In the genomic region with DNA sequence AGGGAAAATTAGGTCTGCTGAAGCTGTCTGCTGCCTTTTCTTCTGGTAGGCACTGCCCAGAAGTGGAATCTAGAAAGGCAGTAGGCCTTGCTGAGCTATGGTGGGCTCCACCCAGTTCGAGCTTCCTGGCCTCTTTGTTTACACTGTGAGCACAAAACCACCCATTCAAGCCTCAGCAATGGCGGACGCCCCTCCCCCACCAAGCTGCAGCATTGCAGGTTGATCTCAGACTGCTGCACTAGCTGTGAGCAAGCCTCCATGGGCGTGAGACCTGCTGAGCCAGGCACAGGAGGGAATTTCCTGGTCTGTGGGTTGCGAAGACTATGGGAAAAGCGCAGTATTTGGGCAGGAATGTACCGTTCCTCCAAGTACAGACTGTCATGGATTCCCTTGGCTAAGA, we compare ENCODE assay signal across 1 cellular context.
TF ChIP-seq lines count a peak whose summit lies in the region.

No MANE protein-coding gene starts in this region.

TF ChIP-seq in HepG2, 621 proteins besides CTCF, POLR2A, EP300 and RAD21 (continued from another document and continues in another):
- TF ChIP-seq, protein P1, sequence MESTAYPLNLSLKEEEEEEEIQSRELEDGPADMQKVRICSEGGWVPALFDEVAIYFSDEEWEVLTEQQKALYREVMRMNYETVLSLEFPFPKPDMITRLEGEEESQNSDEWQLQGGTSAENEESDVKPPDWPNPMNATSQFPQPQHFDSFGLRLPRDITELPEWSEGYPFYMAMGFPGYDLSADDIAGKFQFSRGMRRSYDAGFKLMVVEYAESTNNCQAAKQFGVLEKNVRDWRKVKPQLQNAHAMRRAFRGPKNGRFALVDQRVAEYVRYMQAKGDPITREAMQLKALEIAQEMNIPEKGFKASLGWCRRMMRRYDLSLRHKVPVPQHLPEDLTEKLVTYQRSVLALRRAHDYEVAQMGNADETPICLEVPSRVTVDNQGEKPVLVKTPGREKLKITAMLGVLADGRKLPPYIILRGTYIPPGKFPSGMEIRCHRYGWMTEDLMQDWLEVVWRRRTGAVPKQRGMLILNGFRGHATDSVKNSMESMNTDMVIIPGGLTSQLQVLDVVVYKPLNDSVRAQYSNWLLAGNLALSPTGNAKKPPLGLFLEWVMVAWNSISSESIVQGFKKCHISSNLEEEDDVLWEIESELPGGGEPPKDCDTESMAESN (CRISPR knock-in tag; conservative IDR thresholded peaks at IDR 0.05) = no peak
- no peak for TF ChIP-seq U2AF2 (IDR thresholded peaks at IDR 0.05; ENCODE audit: low read depth, low read length)
- TF ChIP-seq, protein P2, sequence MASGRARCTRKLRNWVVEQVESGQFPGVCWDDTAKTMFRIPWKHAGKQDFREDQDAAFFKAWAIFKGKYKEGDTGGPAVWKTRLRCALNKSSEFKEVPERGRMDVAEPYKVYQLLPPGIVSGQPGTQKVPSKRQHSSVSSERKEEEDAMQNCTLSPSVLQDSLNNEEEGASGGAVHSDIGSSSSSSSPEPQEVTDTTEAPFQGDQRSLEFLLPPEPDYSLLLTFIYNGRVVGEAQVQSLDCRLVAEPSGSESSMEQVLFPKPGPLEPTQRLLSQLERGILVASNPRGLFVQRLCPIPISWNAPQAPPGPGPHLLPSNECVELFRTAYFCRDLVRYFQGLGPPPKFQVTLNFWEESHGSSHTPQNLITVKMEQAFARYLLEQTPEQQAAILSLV (CRISPR knock-in tag; IDR thresholded peaks at IDR 0.05; ENCODE audit: borderline replicate concordance) = no peak
- TF ChIP-seq, protein P3, sequence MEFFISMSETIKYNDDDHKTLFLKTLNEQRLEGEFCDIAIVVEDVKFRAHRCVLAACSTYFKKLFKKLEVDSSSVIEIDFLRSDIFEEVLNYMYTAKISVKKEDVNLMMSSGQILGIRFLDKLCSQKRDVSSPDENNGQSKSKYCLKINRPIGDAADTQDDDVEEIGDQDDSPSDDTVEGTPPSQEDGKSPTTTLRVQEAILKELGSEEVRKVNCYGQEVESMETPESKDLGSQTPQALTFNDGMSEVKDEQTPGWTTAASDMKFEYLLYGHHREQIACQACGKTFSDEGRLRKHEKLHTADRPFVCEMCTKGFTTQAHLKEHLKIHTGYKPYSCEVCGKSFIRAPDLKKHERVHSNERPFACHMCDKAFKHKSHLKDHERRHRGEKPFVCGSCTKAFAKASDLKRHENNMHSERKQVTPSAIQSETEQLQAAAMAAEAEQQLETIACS (CRISPR knock-in tag; IDR thresholded peaks at IDR 0.05) = peak; percentile 31; the same call in 1 of the 2 replicates
- no peak for TF ChIP-seq NONO (IDR thresholded peaks at IDR 0.05)
- peak; percentile 76 for TF ChIP-seq NONO (CRISPR knock-in tag; conservative IDR thresholded peaks at IDR 0.05)
- TF ChIP-seq THYN1 (CRISPR knock-in tag; IDR thresholded peaks at IDR 0.05; ENCODE audit: borderline replicate concordance, low read depth) = no peak
- TF ChIP-seq ZNF589 (CRISPR knock-in tag; conservative IDR thresholded peaks at IDR 0.05) = no peak
- no peak for TF ChIP-seq FOXP1 (IDR thresholded peaks at IDR 0.05)
- TF ChIP-seq FOXP1 (CRISPR knock-in tag; IDR thresholded peaks at IDR 0.05) = 0 out of 2 replicates have a peak, but pooled peaks have one; percentile 20
- TF ChIP-seq ZNF335 (CRISPR knock-in tag; IDR thresholded peaks at IDR 0.05) = no peak
- peak; percentile 43; the same call in 1 of the 2 replicates for TF ChIP-seq NFKB2 (CRISPR knock-in tag; IDR thresholded peaks at IDR 0.05; ENCODE audit: borderline replicate concordance)
- TF ChIP-seq POGZ (CRISPR knock-in tag; IDR thresholded peaks at IDR 0.05) = peak; percentile 91
- TF ChIP-seq PITX1 (CRISPR knock-in tag; IDR thresholded peaks at IDR 0.05) = peak; percentile 44; the same call in 1 of the 2 replicates
- peak; percentile 85 for TF ChIP-seq SALL1 (CRISPR knock-in tag; IDR thresholded peaks at IDR 0.05)
- TF ChIP-seq FOXO1 (CRISPR knock-in tag; IDR thresholded peaks at IDR 0.05) = peak; percentile 79
- TF ChIP-seq, protein P4, sequence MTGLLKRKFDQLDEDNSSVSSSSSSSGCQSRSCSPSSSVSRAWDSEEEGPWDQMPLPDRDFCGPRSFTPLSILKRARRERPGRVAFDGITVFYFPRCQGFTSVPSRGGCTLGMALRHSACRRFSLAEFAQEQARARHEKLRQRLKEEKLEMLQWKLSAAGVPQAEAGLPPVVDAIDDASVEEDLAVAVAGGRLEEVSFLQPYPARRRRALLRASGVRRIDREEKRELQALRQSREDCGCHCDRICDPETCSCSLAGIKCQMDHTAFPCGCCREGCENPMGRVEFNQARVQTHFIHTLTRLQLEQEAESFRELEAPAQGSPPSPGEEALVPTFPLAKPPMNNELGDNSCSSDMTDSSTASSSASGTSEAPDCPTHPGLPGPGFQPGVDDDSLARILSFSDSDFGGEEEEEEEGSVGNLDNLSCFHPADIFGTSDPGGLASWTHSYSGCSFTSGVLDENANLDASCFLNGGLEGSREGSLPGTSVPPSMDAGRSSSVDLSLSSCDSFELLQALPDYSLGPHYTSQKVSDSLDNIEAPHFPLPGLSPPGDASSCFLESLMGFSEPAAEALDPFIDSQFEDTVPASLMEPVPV (CRISPR knock-in tag; IDR thresholded peaks at IDR 0.05) = 0 out of 2 replicates have a peak, but pooled peaks have one; percentile 67
- TF ChIP-seq ZNF644 (CRISPR knock-in tag; IDR thresholded peaks at IDR 0.05; ENCODE audit: low read depth) = peak; percentile 61; the same call in 1 of the 2 replicates
- peak; percentile 30; the same call in 1 of the 2 replicates for TF ChIP-seq TAF1 (CRISPR knock-in tag; IDR thresholded peaks at IDR 0.05)
- TF ChIP-seq SP5 (CRISPR knock-in tag; IDR thresholded peaks at IDR 0.05; ENCODE audit: borderline replicate concordance, low read depth) = peak; percentile 76; the same call in 1 of the 2 replicates
- no peak for TF ChIP-seq ZNF224 (CRISPR knock-in tag; IDR thresholded peaks at IDR 0.05)
- TF ChIP-seq ZNF652 (CRISPR knock-in tag; IDR thresholded peaks at IDR 0.05; ENCODE audit: borderline replicate concordance, low read depth) = no peak
- TF ChIP-seq FOXA3 (CRISPR knock-in tag; IDR thresholded peaks at IDR 0.05) = peak; percentile 95
- TF ChIP-seq MIER3 (CRISPR knock-in tag; IDR thresholded peaks at IDR 0.05; ENCODE audit: borderline replicate concordance) = 0 out of 2 replicates have a peak, but pooled peaks have one; percentile 18
- TF ChIP-seq ZMYM3 (CRISPR knock-in tag; IDR thresholded peaks at IDR 0.05) = 0 out of 2 replicates have a peak, but pooled peaks have one; percentile 32
- TF ChIP-seq PAWR (CRISPR knock-in tag; IDR thresholded peaks at IDR 0.05; ENCODE audit: borderline replicate concordance) = no peak
- 0 out of 2 replicates have a peak, but pooled peaks have one; percentile 34 for TF ChIP-seq DPF2 (CRISPR knock-in tag; IDR thresholded peaks at IDR 0.05; ENCODE audit: borderline replicate concordance, low read depth)
- TF ChIP-seq PAF1 (CRISPR knock-in tag; IDR thresholded peaks at IDR 0.05) = no peak
- no peak for TF ChIP-seq NFIC (IDR thresholded peaks at IDR 0.05; ENCODE audit: low read length)
- TF ChIP-seq ZBTB34 (CRISPR knock-in tag; IDR thresholded peaks at IDR 0.05) = peak; percentile 46; the same call in 1 of the 2 replicates
- TF ChIP-seq ZNF143 (CRISPR knock-in tag; IDR thresholded peaks at IDR 0.05) = peak; percentile 28; the same call in 1 of the 2 replicates
- TF ChIP-seq, protein P5, sequence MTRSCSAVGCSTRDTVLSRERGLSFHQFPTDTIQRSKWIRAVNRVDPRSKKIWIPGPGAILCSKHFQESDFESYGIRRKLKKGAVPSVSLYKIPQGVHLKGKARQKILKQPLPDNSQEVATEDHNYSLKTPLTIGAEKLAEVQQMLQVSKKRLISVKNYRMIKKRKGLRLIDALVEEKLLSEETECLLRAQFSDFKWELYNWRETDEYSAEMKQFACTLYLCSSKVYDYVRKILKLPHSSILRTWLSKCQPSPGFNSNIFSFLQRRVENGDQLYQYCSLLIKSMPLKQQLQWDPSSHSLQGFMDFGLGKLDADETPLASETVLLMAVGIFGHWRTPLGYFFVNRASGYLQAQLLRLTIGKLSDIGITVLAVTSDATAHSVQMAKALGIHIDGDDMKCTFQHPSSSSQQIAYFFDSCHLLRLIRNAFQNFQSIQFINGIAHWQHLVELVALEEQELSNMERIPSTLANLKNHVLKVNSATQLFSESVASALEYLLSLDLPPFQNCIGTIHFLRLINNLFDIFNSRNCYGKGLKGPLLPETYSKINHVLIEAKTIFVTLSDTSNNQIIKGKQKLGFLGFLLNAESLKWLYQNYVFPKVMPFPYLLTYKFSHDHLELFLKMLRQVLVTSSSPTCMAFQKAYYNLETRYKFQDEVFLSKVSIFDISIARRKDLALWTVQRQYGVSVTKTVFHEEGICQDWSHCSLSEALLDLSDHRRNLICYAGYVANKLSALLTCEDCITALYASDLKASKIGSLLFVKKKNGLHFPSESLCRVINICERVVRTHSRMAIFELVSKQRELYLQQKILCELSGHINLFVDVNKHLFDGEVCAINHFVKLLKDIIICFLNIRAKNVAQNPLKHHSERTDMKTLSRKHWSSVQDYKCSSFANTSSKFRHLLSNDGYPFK (CRISPR knock-in tag; IDR thresholded peaks at IDR 0.05; ENCODE audit: borderline replicate concordance) = peak; percentile 48; the same call in 1 of the 2 replicates
- TF ChIP-seq SOX13 (IDR thresholded peaks at IDR 0.05) = no peak
- peak in 1 of 2 experiments; percentile 64; a peak in 1 of 4 replicates for TF ChIP-seq SOX13 (CRISPR knock-in tag; conservative IDR thresholded peaks at IDR 0.05 in 1 of 2, IDR thresholded peaks at IDR 0.05 in 1 of 2)
- TF ChIP-seq ZNF329 (CRISPR knock-in tag; IDR thresholded peaks at IDR 0.05; ENCODE audit: low read depth) = no peak
- TF ChIP-seq SP4 (CRISPR knock-in tag; IDR thresholded peaks at IDR 0.05) = no peak
- TF ChIP-seq KLF16 (CRISPR knock-in tag; IDR thresholded peaks at IDR 0.05) = 0 out of 4 replicates have a peak, but pooled peaks of 1 of the 2 experiments have one; percentile 39
- peak; percentile 32; the same call in 1 of the 2 replicates for TF ChIP-seq TFAP4 (IDR thresholded peaks at IDR 0.05; ENCODE audit: borderline replicate concordance, low read depth)
- TF ChIP-seq KMT2B (CRISPR knock-in tag; IDR thresholded peaks at IDR 0.05) = peak; percentile 44; the same call in 1 of the 2 replicates
- TF ChIP-seq MYC (CRISPR knock-in tag; IDR thresholded peaks at IDR 0.05; ENCODE audit: borderline replicate concordance) = peak; percentile 62; the same call in 1 of the 2 replicates
- TF ChIP-seq DDIT3 (CRISPR knock-in tag; IDR thresholded peaks at IDR 0.05) = no peak
- no peak for TF ChIP-seq ZNF740 (CRISPR knock-in tag; IDR thresholded peaks at IDR 0.05)
- no peak for TF ChIP-seq FOXK2 (IDR thresholded peaks at IDR 0.05)
- peak; percentile 50; the same call in 1 of the 2 replicates for TF ChIP-seq ZNF614 (CRISPR knock-in tag; IDR thresholded peaks at IDR 0.05; ENCODE audit: borderline replicate concordance)
- no peak for TF ChIP-seq TBL1XR1 (IDR thresholded peaks at IDR 0.05; ENCODE audit: borderline replicate concordance, low read length, partially characterized antibody)
- no peak for TF ChIP-seq TBX3 (IDR thresholded peaks at IDR 0.05; ENCODE audit: borderline replicate concordance)
- peak; percentile 82 for TF ChIP-seq PRPF4 (IDR thresholded peaks at IDR 0.05; ENCODE audit: low read depth, low read length, poor library complexity, severe bottlenecking)
